1 cellular context compared by ENCODE assay signal in the genomic region with DNA sequence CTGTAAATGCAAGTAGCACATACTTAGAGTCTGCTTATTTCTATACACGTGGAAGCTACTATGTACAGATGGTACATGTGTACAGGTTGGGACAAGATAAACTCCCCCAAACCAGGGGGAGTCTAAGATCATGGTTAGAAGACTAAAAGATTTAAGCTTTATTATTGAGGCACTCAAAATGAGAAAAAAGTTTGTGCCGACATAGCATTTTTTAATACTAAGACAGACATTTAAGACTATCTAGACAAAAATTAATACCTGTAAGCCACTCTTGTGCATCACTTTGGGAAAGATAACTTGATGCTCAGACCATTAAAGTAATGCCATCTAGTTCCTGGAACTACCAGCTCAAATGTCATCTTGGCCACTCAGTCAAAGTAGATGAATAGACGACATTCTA.
TF ChIP-seq lines count a peak whose summit lies in the region.

No MANE protein-coding gene starts in this region.

TF ChIP-seq in K562, 482 proteins besides CTCF, POLR2A, EP300 and RAD21 (continued from another document):
- TF ChIP-seq, protein P1, sequence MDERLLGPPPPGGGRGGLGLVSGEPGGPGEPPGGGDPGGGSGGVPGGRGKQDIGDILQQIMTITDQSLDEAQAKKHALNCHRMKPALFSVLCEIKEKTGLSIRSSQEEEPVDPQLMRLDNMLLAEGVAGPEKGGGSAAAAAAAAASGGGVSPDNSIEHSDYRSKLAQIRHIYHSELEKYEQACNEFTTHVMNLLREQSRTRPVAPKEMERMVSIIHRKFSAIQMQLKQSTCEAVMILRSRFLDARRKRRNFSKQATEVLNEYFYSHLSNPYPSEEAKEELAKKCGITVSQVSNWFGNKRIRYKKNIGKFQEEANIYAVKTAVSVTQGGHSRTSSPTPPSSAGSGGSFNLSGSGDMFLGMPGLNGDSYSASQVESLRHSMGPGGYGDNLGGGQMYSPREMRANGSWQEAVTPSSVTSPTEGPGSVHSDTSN (CRISPR knock-in tag; IDR thresholded peaks at IDR 0.05; ENCODE audit: low read depth) = no peak
- TF ChIP-seq, protein P1 (tag; conservative IDR thresholded peaks at IDR 0.05; ENCODE audit: low read depth) = no peak
- TF ChIP-seq, protein P2, sequence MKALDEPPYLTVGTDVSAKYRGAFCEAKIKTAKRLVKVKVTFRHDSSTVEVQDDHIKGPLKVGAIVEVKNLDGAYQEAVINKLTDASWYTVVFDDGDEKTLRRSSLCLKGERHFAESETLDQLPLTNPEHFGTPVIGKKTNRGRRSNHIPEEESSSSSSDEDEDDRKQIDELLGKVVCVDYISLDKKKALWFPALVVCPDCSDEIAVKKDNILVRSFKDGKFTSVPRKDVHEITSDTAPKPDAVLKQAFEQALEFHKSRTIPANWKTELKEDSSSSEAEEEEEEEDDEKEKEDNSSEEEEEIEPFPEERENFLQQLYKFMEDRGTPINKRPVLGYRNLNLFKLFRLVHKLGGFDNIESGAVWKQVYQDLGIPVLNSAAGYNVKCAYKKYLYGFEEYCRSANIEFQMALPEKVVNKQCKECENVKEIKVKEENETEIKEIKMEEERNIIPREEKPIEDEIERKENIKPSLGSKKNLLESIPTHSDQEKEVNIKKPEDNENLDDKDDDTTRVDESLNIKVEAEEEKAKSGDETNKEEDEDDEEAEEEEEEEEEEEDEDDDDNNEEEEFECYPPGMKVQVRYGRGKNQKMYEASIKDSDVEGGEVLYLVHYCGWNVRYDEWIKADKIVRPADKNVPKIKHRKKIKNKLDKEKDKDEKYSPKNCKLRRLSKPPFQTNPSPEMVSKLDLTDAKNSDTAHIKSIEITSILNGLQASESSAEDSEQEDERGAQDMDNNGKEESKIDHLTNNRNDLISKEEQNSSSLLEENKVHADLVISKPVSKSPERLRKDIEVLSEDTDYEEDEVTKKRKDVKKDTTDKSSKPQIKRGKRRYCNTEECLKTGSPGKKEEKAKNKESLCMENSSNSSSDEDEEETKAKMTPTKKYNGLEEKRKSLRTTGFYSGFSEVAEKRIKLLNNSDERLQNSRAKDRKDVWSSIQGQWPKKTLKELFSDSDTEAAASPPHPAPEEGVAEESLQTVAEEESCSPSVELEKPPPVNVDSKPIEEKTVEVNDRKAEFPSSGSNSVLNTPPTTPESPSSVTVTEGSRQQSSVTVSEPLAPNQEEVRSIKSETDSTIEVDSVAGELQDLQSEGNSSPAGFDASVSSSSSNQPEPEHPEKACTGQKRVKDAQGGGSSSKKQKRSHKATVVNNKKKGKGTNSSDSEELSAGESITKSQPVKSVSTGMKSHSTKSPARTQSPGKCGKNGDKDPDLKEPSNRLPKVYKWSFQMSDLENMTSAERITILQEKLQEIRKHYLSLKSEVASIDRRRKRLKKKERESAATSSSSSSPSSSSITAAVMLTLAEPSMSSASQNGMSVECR (CRISPR knock-in tag; IDR thresholded peaks at IDR 0.05) = no peak
